Comparison of ENCODE assay signal across 16 cellular contexts in the genomic region with DNA sequence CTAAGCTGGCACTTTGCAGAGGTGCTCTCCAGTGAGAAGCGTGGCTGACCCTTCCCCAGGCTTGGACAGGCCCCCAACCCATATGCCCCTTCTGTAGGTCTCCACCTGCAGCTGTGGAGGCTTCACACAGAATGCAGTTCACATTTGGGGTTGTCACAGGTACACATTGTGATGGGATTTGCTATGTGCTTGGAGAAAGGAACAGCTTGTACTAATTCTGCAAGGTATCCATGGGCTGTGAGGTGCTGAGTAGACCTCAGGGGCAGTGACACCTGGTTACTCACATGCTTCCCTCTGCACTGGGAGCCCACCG.
A peak's percentile ranks its signal among the peaks of the same experiment; 100 is the strongest.
DNase-seq lines count a peak whose midpoint lies in the region; ATAC-seq and TF ChIP-seq lines count a peak whose summit lies in the region.
"Had no signal": no experiment of that assay in that cellular context is flagged by ENCODE, and none has a peak within 500 bp of the region (broad histone marks: within the 10 kb centered on the region; RNA-seq: fewer than 3 reads in every experiment).

No MANE protein-coding gene starts in this region.

- H3K36me3 Mint-ChIP-seq in activated CD4-positive, alpha-beta T cell treated with anti-CD3 and anti-CD28 coated beads, Interleukin-2, amount 10 ng/mL, durations not matched to agents 7 days and 5 days (ENCODE audit: low read depth), result no peaks in the 10 kb centered on the region
- H3K36me3 Mint-ChIP-seq: CD8-positive, alpha-beta T cell had no signal

- H3K9me2 ChIP-seq in hepatocyte (replicated peaks; ENCODE audit: insufficient read depth), result no peaks in the 10 kb centered on the region

- no peak overlapping the region for H2AFZ ChIP-seq in hepatocyte
- H2AFZ ChIP-seq in parathyroid adenoma, result peak overlapping the region; percentile 47

- no peak overlapping the region for H3K27ac Mint-ChIP-seq in stimulated activated naive CD8-positive, alpha-beta T cell treated with anti-CD3 and anti-CD28 coated beads, Interleukin-15, amount 100 ng/mL, for 72 hours
- no peak overlapping the region for H3K27ac Mint-ChIP-seq in activated CD4-positive, alpha-beta T cell treated with anti-CD3 and anti-CD28 coated beads, Interleukin-2, amount 10 ng/mL, durations not matched to agents 7 days and 5 days
- H3K27ac Mint-ChIP-seq: CD8-positive, alpha-beta T cell had no signal

- no peak overlapping the region for H3K4me2 ChIP-seq in hepatocyte
- H3K4me2 ChIP-seq in parathyroid adenoma (ENCODE audit: low read length), result no peak overlapping the region
- H3K4me2 ChIP-seq: KMS-11 had no signal

- H3K9ac ChIP-seq in parathyroid adenoma, result no peak overlapping the region
- H3K9ac ChIP-seq: KMS-11 had no signal

- no peaks in the 10 kb centered on the region for H3K79me2 ChIP-seq in hepatocyte
- H3K79me2 ChIP-seq in parathyroid adenoma, result no peaks in the 10 kb centered on the region

- no peaks in the 10 kb centered on the region for H4K20me1 ChIP-seq in hepatocyte (ENCODE audit: insufficient read depth, poor library complexity, severe bottlenecking)

- H3K27me3 ChIP-seq in hepatocyte, result no peaks in the 10 kb centered on the region
- no peaks in the 10 kb centered on the region for H3K27me3 ChIP-seq in parathyroid adenoma (ENCODE audit: control insufficient read depth, insufficient read depth, low read length)
- no peaks in the 10 kb centered on the region for H3K27me3 ChIP-seq in vagina

- H3K9me3 ChIP-seq in hepatocyte (ENCODE audit: low read depth), result no peaks in the 10 kb centered on the region
- no peaks in the 10 kb centered on the region for H3K9me3 ChIP-seq in parathyroid adenoma (ENCODE audit: control insufficient read depth, low read length)
- H3K9me3 ChIP-seq in vagina, result no peaks in the 10 kb centered on the region

- H3K4me1 ChIP-seq in hepatocyte (ENCODE audit: insufficient read depth) (peaks cover 16% of the 10 kb centered on the region), parathyroid adenoma (peaks cover 36% of the 10 kb centered on the region), vagina (peaks cover 44% of the 10 kb centered on the region)

- peaks cover 0 to under 1% of the 10 kb centered on the region in 2 donors for H3K9me3 Mint-ChIP-seq in stimulated activated naive CD8-positive, alpha-beta T cell treated with anti-CD3 and anti-CD28 coated beads, Interleukin-15, amount 100 ng/mL, for 72 hours
- no peaks in the 10 kb centered on the region for H3K9me3 Mint-ChIP-seq in activated CD4-positive, alpha-beta T cell treated with anti-CD3 and anti-CD28 coated beads, Interleukin-2, amount 10 ng/mL, durations not matched to agents 7 days and 5 days

- no peak for DNase-seq in stimulated activated naive CD8-positive, alpha-beta T cell treated with anti-CD3 and anti-CD28 coated beads, Interleukin-15, amount 100 ng/mL, for 72 hours
- no peak for DNase-seq in stimulated activated naive CD8-positive, alpha-beta T cell treated with anti-CD3 and anti-CD28 coated beads, Interleukin-15, Interleukin-2, amounts not matched to agents 100 U/mL and 50 U/mL, for 24 hours
- DNase-seq in hepatocyte (ENCODE audit: low spot score), result no peak
- DNase-seq in vagina (ENCODE audit: extremely low spot score in 2 of 2), result peak in 1 of 2 donors; percentile 67
- no peak for DNase-seq in activated CD4-positive, alpha-beta T cell treated with anti-CD3 and anti-CD28 coated beads, Interleukin-2, amount 10 ng/mL, durations not matched to agents 7 days and 5 days
- DNase-seq in NOMO-1 (lab: John Stamatoyannopoulos, UW; ENCODE audit: unreplicated experiment in 2 of 2), result no peak
- DNase-seq: CD8-positive, alpha-beta T cell; NCI-H1105; NCI-H2029 treated with DMSO at 0.1 percent for 48 hours; NCI-H226; NCI-H524; NCI-H774; NK-92 treated with Interleukin-12 subunit alpha and Interleukin-12 subunit beta, amount 100 ng/mL, for 24 hours had no signal

- no peaks in the 10 kb centered on the region for H3K4me1 Mint-ChIP-seq in stimulated activated naive CD8-positive, alpha-beta T cell treated with anti-CD3 and anti-CD28 coated beads, Interleukin-15, amount 100 ng/mL, for 72 hours
- H3K4me1 Mint-ChIP-seq in activated CD4-positive, alpha-beta T cell treated with anti-CD3 and anti-CD28 coated beads, Interleukin-2, amount 10 ng/mL, durations not matched to agents 7 days and 5 days, result no peaks in the 10 kb centered on the region

- TF ChIP-seq POLR2A in vagina (IDR thresholded peaks at IDR 0.05), result no peak

- H3K36me3 ChIP-seq in hepatocyte (replicated peaks; ENCODE audit: insufficient read depth, low read depth), result no peaks in the 10 kb centered on the region
- no peaks in the 10 kb centered on the region for H3K36me3 ChIP-seq in parathyroid adenoma (ENCODE audit: control insufficient read depth, insufficient read depth, low read length)
- H3K36me3 ChIP-seq in vagina, result no peaks in the 10 kb centered on the region

- H3K4me3 Mint-ChIP-seq in stimulated activated naive CD8-positive, alpha-beta T cell treated with anti-CD3 and anti-CD28 coated beads, Interleukin-15, amount 100 ng/mL, for 72 hours, result no peak overlapping the region
- no peak overlapping the region for H3K4me3 Mint-ChIP-seq in activated CD4-positive, alpha-beta T cell treated with anti-CD3 and anti-CD28 coated beads, Interleukin-2, amount 10 ng/mL, durations not matched to agents 7 days and 5 days
- H3K4me3 Mint-ChIP-seq: CD8-positive, alpha-beta T cell had no signal

- 88% methylated on average over 2 of the region's 2 CpGs for WGBS in hepatocyte (ENCODE audit: low lambda C conversion rate, missing lambda C conversion rate)

- peak; percentile 16 for ATAC-seq in stimulated activated naive CD8-positive, alpha-beta T cell treated with anti-CD3 and anti-CD28 coated beads, Interleukin-15, amount 100 ng/mL, for 72 hours
- ATAC-seq in stimulated activated naive CD8-positive, alpha-beta T cell treated with anti-CD3 and anti-CD28 coated beads, Interleukin-15, Interleukin-2, amounts not matched to agents 100 U/mL and 50 U/mL, for 24 hours, result no peak
- no peak for ATAC-seq in HG02973 (IDR thresholded peaks at IDR 0.05; ENCODE audit: unreplicated experiment)
- ATAC-seq: CD8-positive, alpha-beta T cell had no signal

- intact Hi-C loops in vagina (cut with DNase I), result no loop called here

- CTCF ChIA-PET in activated CD4-positive, alpha-beta T cell treated with anti-CD3 and anti-CD28 coated beads, Interleukin-2, amount 10 ng/mL, durations not matched to agents 7 days and 5 days (lab: Charles Lee), result no interaction called here

- no peak overlapping the region for H3K4me3 ChIP-seq in hepatocyte
- H3K4me3 ChIP-seq in parathyroid adenoma (ENCODE audit: low read depth, low read length), result no peak overlapping the region
- no peak overlapping the region for H3K4me3 ChIP-seq in vagina

- peak overlapping the region; percentile 21 for H3K27ac ChIP-seq in hepatocyte
- H3K27ac ChIP-seq in parathyroid adenoma, result no peak overlapping the region
- H3K27ac ChIP-seq in vagina, result peak overlapping the region; percentile 27
- H3K27ac ChIP-seq: KMS-11 had no signal

- H3K27me3 Mint-ChIP-seq in stimulated activated naive CD8-positive, alpha-beta T cell treated with anti-CD3 and anti-CD28 coated beads, Interleukin-15, amount 100 ng/mL, for 72 hours, result peaks cover 15% of the 10 kb centered on the region
- no peaks in the 10 kb centered on the region for H3K27me3 Mint-ChIP-seq in activated CD4-positive, alpha-beta T cell treated with anti-CD3 and anti-CD28 coated beads, Interleukin-2, amount 10 ng/mL, durations not matched to agents 7 days and 5 days

- TF ChIP-seq CTCF in hepatocyte (IDR thresholded peaks at IDR 0.05; ENCODE audit: poor library complexity) (no peak), parathyroid adenoma (IDR thresholded peaks at IDR 0.05) (no peak), vagina (IDR thresholded peaks at IDR 0.05) (no peak)

- POLR2A ChIA-PET in activated CD4-positive, alpha-beta T cell treated with anti-CD3 and anti-CD28 coated beads, Interleukin-2, amount 10 ng/mL, durations not matched to agents 7 days and 5 days (lab: Charles Lee), result no interaction called here
